In the genomic region with DNA sequence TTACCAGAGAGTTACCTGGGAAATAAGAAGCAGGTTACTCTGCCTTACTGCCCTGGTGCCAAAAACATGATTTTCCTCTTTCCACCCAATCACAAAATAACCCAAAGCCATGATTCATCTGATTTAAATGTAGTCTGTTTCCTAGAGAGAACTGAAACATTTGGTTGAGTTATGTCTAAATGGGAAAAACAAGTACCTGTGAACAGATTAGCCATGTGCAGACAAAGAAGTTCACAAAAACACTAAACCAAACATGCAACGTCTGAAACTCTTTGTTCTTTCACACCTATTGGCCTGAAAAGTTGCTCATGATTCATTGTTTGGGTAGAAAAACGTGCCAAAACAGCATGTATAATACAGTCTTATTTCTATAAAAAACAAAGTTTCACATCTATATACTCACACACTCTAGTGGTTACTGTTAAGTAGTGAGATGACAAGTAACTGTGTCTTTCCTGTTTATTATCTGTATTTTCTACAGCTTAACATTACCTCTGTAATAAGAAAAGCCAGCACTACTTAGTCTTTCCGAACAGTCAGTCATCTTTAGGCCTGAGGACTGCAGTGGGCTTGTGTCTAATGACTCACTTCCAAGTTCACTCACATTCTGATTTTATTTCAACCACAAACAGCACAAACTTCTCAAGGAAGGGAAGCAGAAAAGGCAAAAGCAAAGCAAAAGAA, we compare ENCODE assay signal across 1 cellular context.
TF ChIP-seq lines count a peak whose summit lies in the region.

No MANE protein-coding gene starts in this region.

TF ChIP-seq in GM12878, 131 proteins besides CTCF, POLR2A, EP300 and RAD21 (continued from another document):
- TF ChIP-seq RUNX3 (IDR thresholded peaks at IDR 0.05; ENCODE audit: low read length) (peak; percentile 89), SMC3 (IDR thresholded peaks at IDR 0.05; ENCODE audit: borderline replicate concordance, low read length) (no peak; the same call in 1 of the 2 replicates), TAF1 (IDR thresholded peaks at IDR 0.05; ENCODE audit: borderline replicate concordance, low read depth, low read length) (0 out of 2 replicates have a peak, but pooled peaks have one; percentile 33), RFX5 (IDR thresholded peaks at IDR 0.05; ENCODE audit: low read depth, low read length) (no peak), ZNF217 (IDR thresholded peaks at IDR 0.05) (no peak), NFYA (IDR thresholded peaks at IDR 0.05; ENCODE audit: borderline replicate concordance, low read depth, low read length) (no peak), CEBPB (IDR thresholded peaks at IDR 0.05; ENCODE audit: borderline replicate concordance in 1 of 2, low read depth in 2 of 2, low read length in 2 of 2) (peak in 1 of 2 experiments; percentile 79; a peak in 1 of 4 replicates), SIX5 (IDR thresholded peaks at IDR 0.05; ENCODE audit: low read depth, low read length, severe bottlenecking) (no peak), MTA2 (IDR thresholded peaks at IDR 0.05; ENCODE audit: low read depth) (peak; percentile 77), SRF (IDR thresholded peaks at IDR 0.05; ENCODE audit: low read depth in 2 of 2, low read length in 2 of 2) (no peak), HDAC6 (IDR thresholded peaks at IDR 0.05; ENCODE audit: unreplicated experiment) (no peak), IKZF1 (conservative IDR thresholded peaks at IDR 0.05) (0 out of 2 replicates have a peak, but pooled peaks have one; percentile 37), SREBF2 (IDR thresholded peaks at IDR 0.05; ENCODE audit: low read length) (no peak), POLR2AphosphoS5 (IDR thresholded peaks at IDR 0.05; ENCODE audit: low read length) (0 out of 2 replicates have a peak, but pooled peaks have one; percentile 6), KDM1A (IDR thresholded peaks at IDR 0.05; ENCODE audit: borderline replicate concordance) (no peak), NFIC (IDR thresholded peaks at IDR 0.05; ENCODE audit: low read depth, low read length) (peak; percentile 86), SPI1 (IDR thresholded peaks at IDR 0.05; ENCODE audit: borderline replicate concordance, insufficient read depth, low read depth, low read length) (peak; percentile 44; the same call in 1 of the 2 replicates), ZNF24 (IDR thresholded peaks at IDR 0.05) (0 out of 2 replicates have a peak, but pooled peaks have one; percentile 13), SMAD1 (IDR thresholded peaks at IDR 0.05; ENCODE audit: low read depth, partially characterized antibody) (peak; percentile 55), TCF3 (IDR thresholded peaks at IDR 0.05; ENCODE audit: borderline replicate concordance, insufficient read depth, low read depth, low read length) (no peak), TCF12 (IDR thresholded peaks at IDR 0.05; ENCODE audit: low read depth, low read length) (0 out of 2 replicates have a peak, but pooled peaks have one; percentile 14), ESRRA (IDR thresholded peaks at IDR 0.05; ENCODE audit: low read length) (no peak), DPF2 (IDR thresholded peaks at IDR 0.05) (peak; percentile 77), MEF2A (IDR thresholded peaks at IDR 0.05; ENCODE audit: insufficient read depth, low read depth, low read length) (0 out of 2 replicates have a peak, but pooled peaks have one; percentile 5), HDGF (IDR thresholded peaks at IDR 0.05) (no peak)
- TF ChIP-seq, protein P1, sequence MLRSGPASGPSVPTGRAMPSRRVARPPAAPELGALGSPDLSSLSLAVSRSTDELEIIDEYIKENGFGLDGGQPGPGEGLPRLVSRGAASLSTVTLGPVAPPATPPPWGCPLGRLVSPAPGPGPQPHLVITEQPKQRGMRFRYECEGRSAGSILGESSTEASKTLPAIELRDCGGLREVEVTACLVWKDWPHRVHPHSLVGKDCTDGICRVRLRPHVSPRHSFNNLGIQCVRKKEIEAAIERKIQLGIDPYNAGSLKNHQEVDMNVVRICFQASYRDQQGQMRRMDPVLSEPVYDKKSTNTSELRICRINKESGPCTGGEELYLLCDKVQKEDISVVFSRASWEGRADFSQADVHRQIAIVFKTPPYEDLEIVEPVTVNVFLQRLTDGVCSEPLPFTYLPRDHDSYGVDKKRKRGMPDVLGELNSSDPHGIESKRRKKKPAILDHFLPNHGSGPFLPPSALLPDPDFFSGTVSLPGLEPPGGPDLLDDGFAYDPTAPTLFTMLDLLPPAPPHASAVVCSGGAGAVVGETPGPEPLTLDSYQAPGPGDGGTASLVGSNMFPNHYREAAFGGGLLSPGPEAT (IDR thresholded peaks at IDR 0.05; ENCODE audit: low read depth), result peak; percentile 66; the same call in 1 of the 2 replicates
- TF ChIP-seq, protein P2, sequence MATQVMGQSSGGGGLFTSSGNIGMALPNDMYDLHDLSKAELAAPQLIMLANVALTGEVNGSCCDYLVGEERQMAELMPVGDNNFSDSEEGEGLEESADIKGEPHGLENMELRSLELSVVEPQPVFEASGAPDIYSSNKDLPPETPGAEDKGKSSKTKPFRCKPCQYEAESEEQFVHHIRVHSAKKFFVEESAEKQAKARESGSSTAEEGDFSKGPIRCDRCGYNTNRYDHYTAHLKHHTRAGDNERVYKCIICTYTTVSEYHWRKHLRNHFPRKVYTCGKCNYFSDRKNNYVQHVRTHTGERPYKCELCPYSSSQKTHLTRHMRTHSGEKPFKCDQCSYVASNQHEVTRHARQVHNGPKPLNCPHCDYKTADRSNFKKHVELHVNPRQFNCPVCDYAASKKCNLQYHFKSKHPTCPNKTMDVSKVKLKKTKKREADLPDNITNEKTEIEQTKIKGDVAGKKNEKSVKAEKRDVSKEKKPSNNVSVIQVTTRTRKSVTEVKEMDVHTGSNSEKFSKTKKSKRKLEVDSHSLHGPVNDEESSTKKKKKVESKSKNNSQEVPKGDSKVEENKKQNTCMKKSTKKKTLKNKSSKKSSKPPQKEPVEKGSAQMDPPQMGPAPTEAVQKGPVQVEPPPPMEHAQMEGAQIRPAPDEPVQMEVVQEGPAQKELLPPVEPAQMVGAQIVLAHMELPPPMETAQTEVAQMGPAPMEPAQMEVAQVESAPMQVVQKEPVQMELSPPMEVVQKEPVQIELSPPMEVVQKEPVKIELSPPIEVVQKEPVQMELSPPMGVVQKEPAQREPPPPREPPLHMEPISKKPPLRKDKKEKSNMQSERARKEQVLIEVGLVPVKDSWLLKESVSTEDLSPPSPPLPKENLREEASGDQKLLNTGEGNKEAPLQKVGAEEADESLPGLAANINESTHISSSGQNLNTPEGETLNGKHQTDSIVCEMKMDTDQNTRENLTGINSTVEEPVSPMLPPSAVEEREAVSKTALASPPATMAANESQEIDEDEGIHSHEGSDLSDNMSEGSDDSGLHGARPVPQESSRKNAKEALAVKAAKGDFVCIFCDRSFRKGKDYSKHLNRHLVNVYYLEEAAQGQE (IDR thresholded peaks at IDR 0.05; ENCODE audit: low read depth, low read length), result no peak
- TF ChIP-seq, protein P3, sequence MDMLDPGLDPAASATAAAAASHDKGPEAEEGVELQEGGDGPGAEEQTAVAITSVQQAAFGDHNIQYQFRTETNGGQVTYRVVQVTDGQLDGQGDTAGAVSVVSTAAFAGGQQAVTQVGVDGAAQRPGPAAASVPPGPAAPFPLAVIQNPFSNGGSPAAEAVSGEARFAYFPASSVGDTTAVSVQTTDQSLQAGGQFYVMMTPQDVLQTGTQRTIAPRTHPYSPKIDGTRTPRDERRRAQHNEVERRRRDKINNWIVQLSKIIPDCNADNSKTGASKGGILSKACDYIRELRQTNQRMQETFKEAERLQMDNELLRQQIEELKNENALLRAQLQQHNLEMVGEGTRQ (IDR thresholded peaks at IDR 0.05; ENCODE audit: borderline replicate concordance, low read depth, low read length), result no peak
- TF ChIP-seq, protein P4, sequence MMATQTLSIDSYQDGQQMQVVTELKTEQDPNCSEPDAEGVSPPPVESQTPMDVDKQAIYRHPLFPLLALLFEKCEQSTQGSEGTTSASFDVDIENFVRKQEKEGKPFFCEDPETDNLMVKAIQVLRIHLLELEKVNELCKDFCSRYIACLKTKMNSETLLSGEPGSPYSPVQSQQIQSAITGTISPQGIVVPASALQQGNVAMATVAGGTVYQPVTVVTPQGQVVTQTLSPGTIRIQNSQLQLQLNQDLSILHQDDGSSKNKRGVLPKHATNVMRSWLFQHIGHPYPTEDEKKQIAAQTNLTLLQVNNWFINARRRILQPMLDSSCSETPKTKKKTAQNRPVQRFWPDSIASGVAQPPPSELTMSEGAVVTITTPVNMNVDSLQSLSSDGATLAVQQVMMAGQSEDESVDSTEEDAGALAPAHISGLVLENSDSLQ (IDR thresholded peaks at IDR 0.05), result peak; percentile 83
